Comparison of ENCODE assay signal across 14 cellular contexts in the genomic region with DNA sequence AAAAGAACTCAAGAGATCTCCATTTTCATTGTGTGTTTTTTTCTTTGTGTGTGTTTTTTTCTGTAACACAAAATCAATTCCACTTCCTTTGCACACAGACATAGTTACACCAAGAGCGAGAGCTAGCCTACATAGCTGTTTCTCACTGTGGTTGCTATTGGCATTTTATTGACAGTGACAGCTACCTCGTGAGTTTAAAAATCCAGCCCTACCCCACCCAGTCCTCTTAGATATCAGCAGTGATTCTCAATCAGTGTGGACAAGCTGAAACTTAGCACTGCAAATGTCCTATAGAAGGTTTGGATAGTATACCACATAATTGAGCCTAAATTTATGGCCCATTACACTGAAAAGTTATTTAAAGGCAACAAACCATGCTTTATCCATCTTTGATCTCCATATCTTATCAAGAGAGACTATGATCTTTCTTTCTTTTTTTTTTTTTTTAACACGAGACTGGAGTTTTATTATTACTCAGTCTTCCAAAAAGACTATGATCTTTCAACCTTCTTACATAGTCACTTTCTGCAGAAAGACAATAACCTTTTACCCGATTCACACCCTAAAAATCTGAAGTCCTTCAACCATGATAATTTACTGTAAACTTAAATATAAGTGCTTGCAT. TPM values are rescaled to one million over a fixed set of nuclear protein-coding genes. Genes with fewer than 3 reads are reported as not detected.
A peak's percentile ranks its signal among the peaks of the same experiment; 100 is the strongest.
DNase-seq lines count a peak whose midpoint lies in the region; ATAC-seq and TF ChIP-seq lines count a peak whose summit lies in the region.
"Had no signal": no experiment of that assay in that cellular context is flagged by ENCODE, and none has a peak within 500 bp of the region (broad histone marks: within the 10 kb centered on the region; RNA-seq: fewer than 3 reads in every experiment).

No MANE protein-coding gene starts in this region.

- H3K36me3 Mint-ChIP-seq in T-cell (peaks cover 12% of the 10 kb centered on the region), nephron (ENCODE audit: low read depth) (peaks cover 13% of the 10 kb centered on the region)

- POLR2A ChIA-PET in T-cell (lab: Charles Lee): no interaction called here

- TF ChIP-seq CTCF in nephron (IDR thresholded peaks at IDR 0.05; ENCODE audit: unreplicated experiment in 3 of 3): no peak

- peak in 2 of 34 experiments; percentile 8 to 11 for DNase-seq in T-cell
- DNase-seq in SKM-1 treated with dmso at 0.1 percent for 144 hours (lab: John Stamatoyannopoulos, UW; ENCODE audit: unreplicated experiment): no peak
- no peak for DNase-seq in COLO668 (lab: John Stamatoyannopoulos, UW; ENCODE audit: unreplicated experiment)
- no peak for DNase-seq in NCI-H446 treated with DMSO at 0.1 percent for 48 hours (lab: John Stamatoyannopoulos, UW)
- DNase-seq: effector CD8-positive, alpha-beta T cell; foreskin melanocyte; H9; islet precursor cell; NCI-H1694; right lobe of liver had no signal

- H3K9me3 Mint-ChIP-seq in T-cell (no peaks in the 10 kb centered on the region), nephron (no peaks in the 10 kb centered on the region)
- H3K9me3 Mint-ChIP-seq: H9 had no signal

- H3K27me3 Mint-ChIP-seq in T-cell (no peaks in the 10 kb centered on the region), nephron (ENCODE audit: low read depth) (no peaks in the 10 kb centered on the region)

- peaks cover 74 to 82% (median 76%) of the 10 kb centered on the region in 3 donors for H3K4me1 Mint-ChIP-seq in T-cell
- H3K4me1 Mint-ChIP-seq in nephron: peaks cover 61% of the 10 kb centered on the region

- ATAC-seq in GM18511 (IDR thresholded peaks at IDR 0.05; ENCODE audit: unreplicated experiment) (peak; percentile 38), GM21717 (IDR thresholded peaks at IDR 0.05; ENCODE audit: unreplicated experiment) (peak; percentile 21), T-cell (replicated peaks in 1 of 4) (peak in 3 of 4 experiments; percentile 25 to 59 (median 49))
- ATAC-seq: right lobe of liver had no signal

- peak overlapping the region; percentile 68 to 71 for H3K27ac Mint-ChIP-seq in T-cell
- peak overlapping the region in 2 of 3 experiments; percentile 4 to 15 for H3K27ac Mint-ChIP-seq in nephron
- H3K27ac Mint-ChIP-seq: H9 had no signal

- H3K4me3 Mint-ChIP-seq in T-cell (peak overlapping the region in 1 of 3 donors; percentile 7), nephron (no peak overlapping the region)
- H3K4me3 Mint-ChIP-seq: H9, neural crest cell had no signal

- CTCF ChIA-PET in T-cell (lab: Charles Lee): interaction anchor here in 1 of 2 donors (0.6 to 0.7 kb wide), 2 partner anchors 120 to 1803 kb away, joined by 3 to 4 read pairs; no protein-coding TSS in a partner anchor

RNA-seq across cellular contexts. Expression of gene ATP2B1, which starts 46.8 kb away (rescaled TPM):
- 100 to 1,000 TPM in 1 of 5 donors, 10 to 100 TPM in 4; 38.3 to 104 (median 44.4) TPM for total RNA-seq in T-cell
